In the genomic region with DNA sequence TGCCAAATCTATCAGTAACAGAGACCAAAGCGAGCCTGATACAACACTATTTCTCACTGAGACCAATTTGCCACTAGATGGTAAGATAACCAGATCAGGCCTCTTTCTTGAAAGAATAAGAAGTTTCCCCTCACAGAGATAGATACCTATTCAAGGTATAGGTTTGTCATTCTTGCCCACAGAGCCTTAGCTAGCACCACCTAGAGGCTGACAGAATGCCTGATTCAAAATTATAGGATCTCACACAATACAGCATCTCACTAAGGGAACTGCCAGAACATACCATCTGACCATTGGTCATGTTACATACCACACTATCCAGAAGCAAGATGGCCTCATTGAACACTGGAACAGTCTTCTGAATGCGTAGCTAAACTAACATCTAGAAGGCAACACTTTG, we compare ENCODE assay signal across 1 cellular context.
TF ChIP-seq lines count a peak whose summit lies in the region.

No MANE protein-coding gene starts in this region.

TF ChIP-seq in GM12878, 131 proteins besides CTCF, POLR2A, EP300 and RAD21 (continued from another document):
- TF ChIP-seq, protein P1, sequence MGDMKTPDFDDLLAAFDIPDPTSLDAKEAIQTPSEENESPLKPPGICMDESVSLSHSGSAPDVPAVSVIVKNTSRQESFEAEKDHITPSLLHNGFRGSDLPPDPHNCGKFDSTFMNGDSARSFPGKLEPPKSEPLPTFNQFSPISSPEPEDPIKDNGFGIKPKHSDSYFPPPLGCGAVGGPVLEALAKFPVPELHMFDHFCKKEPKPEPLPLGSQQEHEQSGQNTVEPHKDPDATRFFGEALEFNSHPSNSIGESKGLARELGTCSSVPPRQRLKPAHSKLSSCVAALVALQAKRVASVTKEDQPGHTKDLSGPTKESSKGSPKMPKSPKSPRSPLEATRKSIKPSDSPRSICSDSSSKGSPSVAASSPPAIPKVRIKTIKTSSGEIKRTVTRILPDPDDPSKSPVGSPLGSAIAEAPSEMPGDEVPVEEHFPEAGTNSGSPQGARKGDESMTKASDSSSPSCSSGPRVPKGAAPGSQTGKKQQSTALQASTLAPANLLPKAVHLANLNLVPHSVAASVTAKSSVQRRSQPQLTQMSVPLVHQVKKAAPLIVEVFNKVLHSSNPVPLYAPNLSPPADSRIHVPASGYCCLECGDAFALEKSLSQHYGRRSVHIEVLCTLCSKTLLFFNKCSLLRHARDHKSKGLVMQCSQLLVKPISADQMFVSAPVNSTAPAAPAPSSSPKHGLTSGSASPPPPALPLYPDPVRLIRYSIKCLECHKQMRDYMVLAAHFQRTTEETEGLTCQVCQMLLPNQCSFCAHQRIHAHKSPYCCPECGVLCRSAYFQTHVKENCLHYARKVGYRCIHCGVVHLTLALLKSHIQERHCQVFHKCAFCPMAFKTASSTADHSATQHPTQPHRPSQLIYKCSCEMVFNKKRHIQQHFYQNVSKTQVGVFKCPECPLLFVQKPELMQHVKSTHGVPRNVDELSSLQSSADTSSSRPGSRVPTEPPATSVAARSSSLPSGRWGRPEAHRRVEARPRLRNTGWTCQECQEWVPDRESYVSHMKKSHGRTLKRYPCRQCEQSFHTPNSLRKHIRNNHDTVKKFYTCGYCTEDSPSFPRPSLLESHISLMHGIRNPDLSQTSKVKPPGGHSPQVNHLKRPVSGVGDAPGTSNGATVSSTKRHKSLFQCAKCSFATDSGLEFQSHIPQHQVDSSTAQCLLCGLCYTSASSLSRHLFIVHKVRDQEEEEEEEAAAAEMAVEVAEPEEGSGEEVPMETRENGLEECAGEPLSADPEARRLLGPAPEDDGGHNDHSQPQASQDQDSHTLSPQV (IDR thresholded peaks at IDR 0.05): no peak
- TF ChIP-seq PML (IDR thresholded peaks at IDR 0.05; ENCODE audit: low read length) (no peak), NR2C2 (IDR thresholded peaks at IDR 0.05; ENCODE audit: borderline replicate concordance, control insufficient read depth, insufficient read length, low read depth) (no peak), CBFB (IDR thresholded peaks at IDR 0.05; ENCODE audit: low read depth) (no peak), SMAD5 (IDR thresholded peaks at IDR 0.05; ENCODE audit: low read depth) (no peak)
- TF ChIP-seq, protein P2, sequence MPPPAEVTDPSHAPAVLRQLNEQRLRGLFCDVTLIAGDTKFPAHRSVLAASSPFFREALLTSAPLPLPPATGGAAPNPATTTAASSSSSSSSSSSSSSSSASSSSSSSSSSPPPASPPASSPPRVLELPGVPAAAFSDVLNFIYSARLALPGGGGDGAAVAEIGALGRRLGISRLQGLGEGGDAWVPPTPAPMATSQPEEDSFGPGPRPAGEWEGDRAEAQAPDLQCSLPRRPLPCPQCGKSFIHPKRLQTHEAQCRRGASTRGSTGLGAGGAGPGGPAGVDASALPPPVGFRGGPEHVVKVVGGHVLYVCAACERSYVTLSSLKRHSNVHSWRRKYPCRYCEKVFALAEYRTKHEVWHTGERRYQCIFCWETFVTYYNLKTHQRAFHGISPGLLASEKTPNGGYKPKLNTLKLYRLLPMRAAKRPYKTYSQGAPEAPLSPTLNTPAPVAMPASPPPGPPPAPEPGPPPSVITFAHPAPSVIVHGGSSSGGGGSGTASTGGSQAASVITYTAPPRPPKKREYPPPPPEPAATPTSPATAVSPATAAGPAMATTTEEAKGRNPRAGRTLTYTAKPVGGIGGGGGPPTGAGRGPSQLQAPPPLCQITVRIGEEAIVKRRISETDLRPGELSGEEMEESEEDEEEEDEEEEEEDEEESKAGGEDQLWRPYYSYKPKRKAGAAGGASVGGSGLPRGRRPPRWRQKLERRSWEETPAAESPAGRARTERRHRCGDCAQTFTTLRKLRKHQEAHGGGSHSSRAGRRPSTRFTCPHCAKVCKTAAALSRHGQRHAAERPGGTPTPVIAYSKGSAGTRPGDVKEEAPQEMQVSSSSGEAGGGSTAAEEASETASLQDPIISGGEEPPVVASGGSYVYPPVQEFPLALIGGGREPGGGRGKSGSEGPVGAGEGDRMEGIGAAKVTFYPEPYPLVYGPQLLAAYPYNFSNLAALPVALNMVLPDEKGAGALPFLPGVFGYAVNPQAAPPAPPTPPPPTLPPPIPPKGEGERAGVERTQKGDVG (CRISPR knock-in tag; IDR thresholded peaks at IDR 0.05): no peak
